Comparison of ENCODE assay signal across 1 cellular context in genomic region chr7:17315974-17316373, GRCh38.
TF ChIP-seq lines count a peak whose summit lies in the region.

No MANE protein-coding gene starts in this region.

TF ChIP-seq in GM23338, 12 proteins besides CTCF, POLR2A, EP300 and RAD21 (continued from another document):
- no peak for TF ChIP-seq REST (IDR thresholded peaks at IDR 0.05; ENCODE audit: unreplicated experiment)
- no peak for TF ChIP-seq ZNF462 (CRISPR knock-in tag; IDR thresholded peaks at IDR 0.05)
